ENCODE assay signal across 16 cellular contexts in the genomic region with DNA sequence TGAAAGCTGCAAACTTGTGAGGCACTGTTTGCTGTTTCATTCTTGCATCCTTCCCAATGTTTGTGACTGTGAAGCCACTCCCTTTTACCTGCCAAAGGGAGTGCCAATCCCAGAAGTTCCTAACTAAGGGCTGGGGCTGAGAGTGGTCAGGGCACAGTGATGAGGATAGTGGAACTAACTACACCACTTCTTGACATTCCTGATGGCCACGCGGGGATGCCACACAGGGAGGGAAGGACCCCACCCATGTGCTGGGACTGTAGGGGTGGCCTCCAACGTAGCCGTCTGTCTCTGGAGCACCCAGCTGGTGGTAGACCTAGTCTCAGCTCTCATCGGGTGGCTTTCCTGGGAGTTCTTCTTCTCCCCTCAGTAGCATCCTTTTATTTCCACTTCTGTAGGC.
DNase-seq lines count a peak whose midpoint lies in the region; TF ChIP-seq lines count a peak whose summit lies in the region.
"Had no signal": no experiment of that assay in that cellular context is flagged by ENCODE, and none has a peak within 500 bp of the region (broad histone marks: within the 10 kb centered on the region; RNA-seq: fewer than 3 reads in every experiment).

No MANE protein-coding gene starts in this region.

- H3K9me3 Mint-ChIP-seq in osteocyte (ENCODE audit: unreplicated experiment) (no peaks in the 10 kb centered on the region), progenitor cell of endocrine pancreas (ENCODE audit: low read depth) (no peaks in the 10 kb centered on the region)

- peak overlapping the region; percentile 52 to 77 (median 70) for H3K4me2 ChIP-seq in BLaER1 treated with 17β-estradiol and CSF1 and Interleukin-3, amounts not matched to agents 10 nM and 100 nM
- no peak overlapping the region for H3K4me2 ChIP-seq in MM.1S (ENCODE audit: low read depth, low read length)

- H3K27me3 ChIP-seq in BLaER1 treated with 17β-estradiol and CSF1 and Interleukin-3, amounts not matched to agents 10 nM and 100 nM = no peaks in the 10 kb centered on the region
- H3K27me3 ChIP-seq in right atrium auricular region = no peaks in the 10 kb centered on the region
- no peaks in the 10 kb centered on the region for H3K27me3 ChIP-seq in MM.1S (replicated peaks; ENCODE audit: insufficient read depth, low read length)

- H3F3A ChIP-seq in MM.1S (ENCODE audit: insufficient read depth, low read length) = no peaks in the 10 kb centered on the region

- H3K27me3 Mint-ChIP-seq in osteocyte (ENCODE audit: unreplicated experiment) (peaks cover 30% of the 10 kb centered on the region), progenitor cell of endocrine pancreas (peaks cover 9% of the 10 kb centered on the region)

- DNase-seq in right atrium auricular region (ENCODE audit: low spot score) (no peak), osteocyte (ENCODE audit: extremely low spot score, unreplicated experiment) (peak; percentile 69), MM.1S (no peak), progenitor cell of endocrine pancreas (ENCODE audit: low spot score, unreplicated experiment) (no peak), NCI-H345 (lab: John Stamatoyannopoulos, UW) (no peak), AML-193 (lab: John Stamatoyannopoulos, UW) (no peak)
- DNase-seq: CD8-positive, alpha-beta memory T cell; EL; HFFc6; KBM-7; NCI-H1694 treated with DMSO at 0.1 percent for 48 hours; NCI-H82; OCI-M1 had no signal

- no peaks in the 10 kb centered on the region for H3K36me3 ChIP-seq in BLaER1 treated with 17β-estradiol and CSF1 and Interleukin-3, amounts not matched to agents 10 nM and 100 nM
- no peaks in the 10 kb centered on the region for H3K36me3 ChIP-seq in right atrium auricular region
- H3K36me3 ChIP-seq in MM.1S (replicated peaks; ENCODE audit: insufficient read depth, low read length) = no peaks in the 10 kb centered on the region

- H3K36me3 Mint-ChIP-seq in osteocyte (ENCODE audit: unreplicated experiment) (no peaks in the 10 kb centered on the region), progenitor cell of endocrine pancreas (ENCODE audit: insufficient read depth) (peaks cover 3% of the 10 kb centered on the region)
- H3K36me3 Mint-ChIP-seq: CD8-positive, alpha-beta memory T cell had no signal

- H3K4me3 Mint-ChIP-seq in osteocyte (ENCODE audit: unreplicated experiment) (no peak overlapping the region), progenitor cell of endocrine pancreas (ENCODE audit: low read depth) (no peak overlapping the region)
- H3K4me3 Mint-ChIP-seq: CD8-positive, alpha-beta memory T cell; HFFc6 had no signal

- no peaks in the 10 kb centered on the region for H3K79me2 ChIP-seq in MM.1S (ENCODE audit: low read length)

- TF ChIP-seq CTCF in right atrium auricular region (IDR thresholded peaks at IDR 0.05) = no peak
- no peak for TF ChIP-seq CTCF in osteocyte (IDR thresholded peaks at IDR 0.05)
- no peak for TF ChIP-seq CTCF in MM.1S (IDR thresholded peaks at IDR 0.05; ENCODE audit: low read length)
- TF ChIP-seq CTCF in progenitor cell of endocrine pancreas (IDR thresholded peaks at IDR 0.05; ENCODE audit: unreplicated experiment) = no peak

- peak overlapping the region in 5 of 11 experiments; percentile 10 to 78 (median 64); a peak in 5 of 22 replicates for H3K9ac ChIP-seq in BLaER1 treated with 17β-estradiol and CSF1 and Interleukin-3, amounts not matched to agents 10 nM and 100 nM
- H3K9ac ChIP-seq in MM.1S (ENCODE audit: low read length) = no peak overlapping the region

- H2AFZ ChIP-seq in MM.1S (ENCODE audit: low read length) = no peak overlapping the region

- H3K9me3 ChIP-seq in BLaER1 treated with 17β-estradiol and CSF1 and Interleukin-3, amounts not matched to agents 10 nM and 100 nM (replicated peaks in 1 of 11) = no peaks in the 10 kb centered on the region; a peak in 1 of 22 replicates
- H3K9me3 ChIP-seq in right atrium auricular region (no peaks in the 10 kb centered on the region), MM.1S (replicated peaks; ENCODE audit: insufficient read depth, low read length) (no peaks in the 10 kb centered on the region)

- no peaks in the 10 kb centered on the region for H4K20me1 ChIP-seq in BLaER1 treated with 17β-estradiol and CSF1 and Interleukin-3, amounts not matched to agents 10 nM and 100 nM
- no peaks in the 10 kb centered on the region for H4K20me1 ChIP-seq in MM.1S (ENCODE audit: insufficient read depth, low read length)

- H3K4me1 Mint-ChIP-seq in osteocyte (ENCODE audit: unreplicated experiment) (peaks cover 4% of the 10 kb centered on the region), progenitor cell of endocrine pancreas (ENCODE audit: low read depth) (peaks cover 27% of the 10 kb centered on the region)
- H3K4me1 Mint-ChIP-seq: CD8-positive, alpha-beta memory T cell had no signal

- peak overlapping the region in 9 of 11 experiments; percentile 23 to 91 (median 80); a peak in 15 of 22 replicates for H3K27ac ChIP-seq in BLaER1 treated with 17β-estradiol and CSF1 and Interleukin-3, amounts not matched to agents 10 nM and 100 nM
- H3K27ac ChIP-seq in cingulate gyrus (ENCODE audit: low read depth, low read length) (peak overlapping the region; percentile 62), right atrium auricular region (peak overlapping the region; percentile 58 to 61), MM.1S (ENCODE audit: low read length) (no peak overlapping the region)

- H3K27ac Mint-ChIP-seq in osteocyte (ENCODE audit: unreplicated experiment) (no peak overlapping the region), progenitor cell of endocrine pancreas (no peak overlapping the region)
- H3K27ac Mint-ChIP-seq: CD8-positive, alpha-beta memory T cell; HFFc6 had no signal

- peaks cover 46 to 70% (median 59%) of the 10 kb centered on the region in 10 experiments for H3K4me1 ChIP-seq in BLaER1 treated with 17β-estradiol and CSF1 and Interleukin-3, amounts not matched to agents 10 nM and 100 nM
- H3K4me1 ChIP-seq in right atrium auricular region = no peaks in the 10 kb centered on the region
- H3K4me1 ChIP-seq in MM.1S (ENCODE audit: low read length) = no peaks in the 10 kb centered on the region

- no peak overlapping the region for H3K4me3 ChIP-seq in BLaER1 treated with 17β-estradiol and CSF1 and Interleukin-3, amounts not matched to agents 10 nM and 100 nM
- H3K4me3 ChIP-seq in right atrium auricular region = no peak overlapping the region
- no peak overlapping the region for H3K4me3 ChIP-seq in MM.1S (ENCODE audit: low read length)
- H3K4me3 ChIP-seq: GM12878 had no signal

- H3K9me2 ChIP-seq in MM.1S (replicated peaks; ENCODE audit: insufficient read depth, low read length) = no peaks in the 10 kb centered on the region
